Comparison of ENCODE assay signal across 21 cellular contexts in genomic region chr18:62480927-62481326, GRCh38.
"Had no signal": no experiment of that assay in that cellular context is flagged by ENCODE, and none has a peak within 500 bp of the region (broad histone marks: within the 10 kb centered on the region; RNA-seq: fewer than 3 reads in every experiment).

No MANE protein-coding gene starts in this region.

- H3K9ac ChIP-seq: KMS-11, SK-N-SH had no signal

- H3K27ac ChIP-seq: KMS-11, RWPE1 had no signal

- H3K4me2 ChIP-seq: KMS-11, SK-N-SH had no signal

- ATAC-seq: Panc1, PC-3, T-cell had no signal

- DNase-seq: IMR-90, Kasumi-1, MM.1S, NCI-H1092 treated with DMSO at 0.1 percent for 48 hours, NCI-H1436, NCI-H187 treated with DMSO at 0.1 percent for 48 hours, NCI-H2029 treated with DMSO at 0.1 percent for 48 hours, NCI-H2171 treated with DMSO at 0.1 percent for 48 hours, NCI-H345, NCI-H446 treated with DMSO at 0.1 percent for 48 hours, NCI-H510A treated with DMSO at 0.1 percent for 48 hours, NCI-H526, NCI-H774, PC-3, SHP77, SK-N-SH, SW 1271, T-cell had no signal
